Comparison of ENCODE assay signal across 1 cellular context in the genomic region with DNA sequence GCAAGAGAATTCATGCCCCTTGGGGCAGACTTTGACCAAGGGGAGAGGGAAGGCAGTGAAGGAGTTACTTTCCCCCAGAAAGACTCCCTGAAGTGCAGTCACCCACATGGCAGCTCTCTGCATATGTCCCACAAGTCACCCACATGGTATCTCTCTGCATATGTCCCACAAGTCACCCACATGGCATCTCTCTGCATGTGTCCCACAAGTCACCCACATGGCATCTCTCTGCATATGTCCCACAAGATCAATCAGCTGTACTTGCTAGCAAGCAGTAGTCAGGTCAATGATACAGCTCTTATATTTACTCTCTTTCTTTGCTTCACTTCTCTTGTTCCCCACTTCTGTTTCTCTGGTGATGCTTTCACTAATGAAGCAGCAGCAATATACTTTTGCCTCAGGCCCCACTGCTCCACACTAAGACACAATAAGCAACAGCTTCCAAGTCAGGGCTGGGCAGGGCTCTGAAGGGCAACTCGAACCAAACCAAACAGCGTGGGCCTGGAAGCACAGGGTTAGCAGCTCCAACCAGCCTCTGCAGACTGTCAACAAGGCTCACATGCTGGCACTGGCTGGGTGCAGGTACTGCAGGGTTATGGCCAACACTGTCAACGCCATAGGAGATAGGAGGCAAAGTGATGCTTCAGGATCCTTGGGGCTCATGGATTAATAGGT.
A peak's percentile ranks its signal among the peaks of the same experiment; 100 is the strongest.
TF ChIP-seq lines count a peak whose summit lies in the region.

No MANE protein-coding gene starts in this region.

TF ChIP-seq in HepG2, 621 proteins besides CTCF, POLR2A, EP300 and RAD21:
- TF ChIP-seq, protein P1, sequence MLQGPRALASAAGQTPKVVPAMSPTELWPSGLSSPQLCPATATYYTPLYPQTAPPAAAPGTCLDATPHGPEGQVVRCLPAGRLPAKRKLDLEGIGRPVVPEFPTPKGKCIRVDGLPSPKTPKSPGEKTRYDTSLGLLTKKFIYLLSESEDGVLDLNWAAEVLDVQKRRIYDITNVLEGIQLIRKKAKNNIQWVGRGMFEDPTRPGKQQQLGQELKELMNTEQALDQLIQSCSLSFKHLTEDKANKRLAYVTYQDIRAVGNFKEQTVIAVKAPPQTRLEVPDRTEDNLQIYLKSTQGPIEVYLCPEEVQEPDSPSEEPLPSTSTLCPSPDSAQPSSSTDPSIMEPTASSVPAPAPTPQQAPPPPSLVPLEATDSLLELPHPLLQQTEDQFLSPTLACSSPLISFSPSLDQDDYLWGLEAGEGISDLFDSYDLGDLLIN (CRISPR knock-in tag; IDR thresholded peaks at IDR 0.05; ENCODE audit: borderline replicate concordance) = no peak
- TF ChIP-seq FOXA1 (IDR thresholded peaks at IDR 0.05) (no peak), FOXA1 (CRISPR knock-in tag; IDR thresholded peaks at IDR 0.05) (peak; percentile 26), HNRNPUL1 (IDR thresholded peaks at IDR 0.05; ENCODE audit: low read depth, low read length) (no peak)
- TF ChIP-seq, protein P2, sequence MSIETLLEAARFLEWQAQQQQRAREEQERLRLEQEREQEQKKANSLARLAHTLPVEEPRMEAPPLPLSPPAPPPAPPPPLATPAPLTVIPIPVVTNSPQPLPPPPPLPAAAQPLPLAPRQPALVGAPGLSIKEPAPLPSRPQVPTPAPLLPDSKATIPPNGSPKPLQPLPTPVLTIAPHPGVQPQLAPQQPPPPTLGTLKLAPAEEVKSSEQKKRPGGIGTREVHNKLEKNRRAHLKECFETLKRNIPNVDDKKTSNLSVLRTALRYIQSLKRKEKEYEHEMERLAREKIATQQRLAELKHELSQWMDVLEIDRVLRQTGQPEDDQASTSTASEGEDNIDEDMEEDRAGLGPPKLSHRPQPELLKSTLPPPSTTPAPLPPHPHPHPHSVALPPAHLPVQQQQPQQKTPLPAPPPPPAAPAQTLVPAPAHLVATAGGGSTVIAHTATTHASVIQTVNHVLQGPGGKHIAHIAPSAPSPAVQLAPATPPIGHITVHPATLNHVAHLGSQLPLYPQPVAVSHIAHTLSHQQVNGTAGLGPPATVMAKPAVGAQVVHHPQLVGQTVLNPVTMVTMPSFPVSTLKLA (IDR thresholded peaks at IDR 0.05) = peak; percentile 67
- TF ChIP-seq, protein P3, sequence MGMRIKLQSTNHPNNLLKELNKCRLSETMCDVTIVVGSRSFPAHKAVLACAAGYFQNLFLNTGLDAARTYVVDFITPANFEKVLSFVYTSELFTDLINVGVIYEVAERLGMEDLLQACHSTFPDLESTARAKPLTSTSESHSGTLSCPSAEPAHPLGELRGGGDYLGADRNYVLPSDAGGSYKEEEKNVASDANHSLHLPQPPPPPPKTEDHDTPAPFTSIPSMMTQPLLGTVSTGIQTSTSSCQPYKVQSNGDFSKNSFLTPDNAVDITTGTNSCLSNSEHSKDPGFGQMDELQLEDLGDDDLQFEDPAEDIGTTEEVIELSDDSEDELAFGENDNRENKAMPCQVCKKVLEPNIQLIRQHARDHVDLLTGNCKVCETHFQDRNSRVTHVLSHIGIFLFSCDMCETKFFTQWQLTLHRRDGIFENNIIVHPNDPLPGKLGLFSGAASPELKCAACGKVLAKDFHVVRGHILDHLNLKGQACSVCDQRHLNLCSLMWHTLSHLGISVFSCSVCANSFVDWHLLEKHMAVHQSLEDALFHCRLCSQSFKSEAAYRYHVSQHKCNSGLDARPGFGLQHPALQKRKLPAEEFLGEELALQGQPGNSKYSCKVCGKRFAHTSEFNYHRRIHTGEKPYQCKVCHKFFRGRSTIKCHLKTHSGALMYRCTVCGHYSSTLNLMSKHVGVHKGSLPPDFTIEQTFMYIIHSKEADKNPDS (CRISPR knock-in tag; IDR thresholded peaks at IDR 0.05) = no peak
